ENCODE assay signal across 1 cellular context in genomic region chr12:39442895-39443703, GRCh38.
TF ChIP-seq lines count a peak whose summit lies in the region.

TSS of gene KIF21A (minus strand) at chr12:39443120. CDS start at chr12:39442970, 150 bp downstream.

TF ChIP-seq in K562, 482 proteins besides CTCF, POLR2A, EP300 and RAD21 (continued from another document and continues in another):
- TF ChIP-seq PTRF (tag; IDR thresholded peaks at IDR 0.05) (no peak), SP1 (CRISPR knock-in tag; IDR thresholded peaks at IDR 0.05) (peak; percentile 60; the same call in 1 of the 2 replicates), PRDM10 (IDR thresholded peaks at IDR 0.05; ENCODE audit: partially characterized antibody) (peak; percentile 18), RBM14 (IDR thresholded peaks at IDR 0.05; ENCODE audit: borderline replicate concordance, insufficient read depth, low read depth, low read length) (no peak), ZNF445 (CRISPR knock-in tag; IDR thresholded peaks at IDR 0.05; ENCODE audit: low read depth) (no peak), ZNF133 (CRISPR knock-in tag; IDR thresholded peaks at IDR 0.05) (no peak), PTTG1 (tag; IDR thresholded peaks at IDR 0.05; ENCODE audit: low read depth) (no peak), ZNF384 (IDR thresholded peaks at IDR 0.05; ENCODE audit: low read depth, low read length) (no peak), ZNF778 (CRISPR knock-in tag; IDR thresholded peaks at IDR 0.05) (no peak), CBFA2T2 (conservative IDR thresholded peaks at IDR 0.05) (no peak), FOXK2 (conservative IDR thresholded peaks at IDR 0.05 in 1 of 2, IDR thresholded peaks at IDR 0.05 in 1 of 2; ENCODE audit: low read depth in 2 of 2) (no peak), SMAD1 (IDR thresholded peaks at IDR 0.05; ENCODE audit: low read depth, low read length, partially characterized antibody) (no peak), ZNF511 (CRISPR knock-in tag; IDR thresholded peaks at IDR 0.05) (peak; percentile 55; the same call in 1 of the 2 replicates), RB1 (IDR thresholded peaks at IDR 0.05; ENCODE audit: low read depth) (peak; percentile 92), SMARCE1 (IDR thresholded peaks at IDR 0.05) (no peak), CEBPG (CRISPR knock-in tag; IDR thresholded peaks at IDR 0.05) (no peak), CEBPG (tag; conservative IDR thresholded peaks at IDR 0.05 in 1 of 2, IDR thresholded peaks at IDR 0.05 in 1 of 2) (no peak), HNRNPL (IDR thresholded peaks at IDR 0.05; ENCODE audit: low read depth, low read length) (0 out of 2 replicates have a peak, but pooled peaks have one; percentile 23), POLR2AphosphoS2 (IDR thresholded peaks at IDR 0.05; ENCODE audit: low read length) (no peak), ZNF431 (CRISPR knock-in tag; IDR thresholded peaks at IDR 0.05) (no peak), FOXO4 (CRISPR knock-in tag; IDR thresholded peaks at IDR 0.05) (no peak), FUS (optimal IDR thresholded peaks at IDR 0.05; ENCODE audit: low read depth, low read length) (peak; percentile 87), SMAD2 (IDR thresholded peaks at IDR 0.05; ENCODE audit: low read depth, low read length) (no peak), PREB (CRISPR knock-in tag; IDR thresholded peaks at IDR 0.05) (no peak), TAL1 (IDR thresholded peaks at IDR 0.05) (no peak), HDAC1 (IDR thresholded peaks at IDR 0.05) (no peak), NR2C1 (IDR thresholded peaks at IDR 0.05) (no peak), NR2C1 (tag; IDR thresholded peaks at IDR 0.05) (no peak), U2AF1 (optimal IDR thresholded peaks at IDR 0.05; ENCODE audit: low read depth, low read length) (peak; percentile 38), KLF1 (tag; IDR thresholded peaks at IDR 0.05) (no peak), TGIF2 (CRISPR knock-in tag; IDR thresholded peaks at IDR 0.05) (0 out of 2 replicates have a peak, but pooled peaks have one; percentile 75), NRF1 (conservative IDR thresholded peaks at IDR 0.05 in 1 of 2, IDR thresholded peaks at IDR 0.05 in 1 of 2) (peak in 1 of 2 experiments; percentile 20; a peak in 2 of 4 replicates), SMARCA5 (IDR thresholded peaks at IDR 0.05) (no peak), FOXJ3 (CRISPR knock-in tag; IDR thresholded peaks at IDR 0.05) (no peak), ZNF717 (CRISPR knock-in tag; IDR thresholded peaks at IDR 0.05) (no peak), EP400 (IDR thresholded peaks at IDR 0.05) (no peak), NEUROD1 (IDR thresholded peaks at IDR 0.05; ENCODE audit: borderline replicate concordance, low read depth, low read length, partially characterized antibody) (no peak), ZNF282 (CRISPR knock-in tag; IDR thresholded peaks at IDR 0.05) (no peak), MCM2 (IDR thresholded peaks at IDR 0.05; ENCODE audit: low read depth) (no peak), U2AF2 (optimal IDR thresholded peaks at IDR 0.05; ENCODE audit: low read depth, low read length) (no peak), NELFE (IDR thresholded peaks at IDR 0.05; ENCODE audit: insufficient read depth, insufficient read length) (no peak), CBFB (CRISPR knock-in tag; IDR thresholded peaks at IDR 0.05) (no peak)
- TF ChIP-seq, protein P1, sequence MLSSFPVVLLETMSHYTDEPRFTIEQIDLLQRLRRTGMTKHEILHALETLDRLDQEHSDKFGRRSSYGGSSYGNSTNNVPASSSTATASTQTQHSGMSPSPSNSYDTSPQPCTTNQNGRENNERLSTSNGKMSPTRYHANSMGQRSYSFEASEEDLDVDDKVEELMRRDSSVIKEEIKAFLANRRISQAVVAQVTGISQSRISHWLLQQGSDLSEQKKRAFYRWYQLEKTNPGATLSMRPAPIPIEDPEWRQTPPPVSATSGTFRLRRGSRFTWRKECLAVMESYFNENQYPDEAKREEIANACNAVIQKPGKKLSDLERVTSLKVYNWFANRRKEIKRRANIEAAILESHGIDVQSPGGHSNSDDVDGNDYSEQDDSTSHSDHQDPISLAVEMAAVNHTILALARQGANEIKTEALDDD (IDR thresholded peaks at IDR 0.05) = no peak
- TF ChIP-seq, protein P2, sequence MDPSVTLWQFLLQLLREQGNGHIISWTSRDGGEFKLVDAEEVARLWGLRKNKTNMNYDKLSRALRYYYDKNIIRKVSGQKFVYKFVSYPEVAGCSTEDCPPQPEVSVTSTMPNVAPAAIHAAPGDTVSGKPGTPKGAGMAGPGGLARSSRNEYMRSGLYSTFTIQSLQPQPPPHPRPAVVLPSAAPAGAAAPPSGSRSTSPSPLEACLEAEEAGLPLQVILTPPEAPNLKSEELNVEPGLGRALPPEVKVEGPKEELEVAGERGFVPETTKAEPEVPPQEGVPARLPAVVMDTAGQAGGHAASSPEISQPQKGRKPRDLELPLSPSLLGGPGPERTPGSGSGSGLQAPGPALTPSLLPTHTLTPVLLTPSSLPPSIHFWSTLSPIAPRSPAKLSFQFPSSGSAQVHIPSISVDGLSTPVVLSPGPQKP (CRISPR knock-in tag; IDR thresholded peaks at IDR 0.05) = no peak
- TF ChIP-seq, protein P3, sequence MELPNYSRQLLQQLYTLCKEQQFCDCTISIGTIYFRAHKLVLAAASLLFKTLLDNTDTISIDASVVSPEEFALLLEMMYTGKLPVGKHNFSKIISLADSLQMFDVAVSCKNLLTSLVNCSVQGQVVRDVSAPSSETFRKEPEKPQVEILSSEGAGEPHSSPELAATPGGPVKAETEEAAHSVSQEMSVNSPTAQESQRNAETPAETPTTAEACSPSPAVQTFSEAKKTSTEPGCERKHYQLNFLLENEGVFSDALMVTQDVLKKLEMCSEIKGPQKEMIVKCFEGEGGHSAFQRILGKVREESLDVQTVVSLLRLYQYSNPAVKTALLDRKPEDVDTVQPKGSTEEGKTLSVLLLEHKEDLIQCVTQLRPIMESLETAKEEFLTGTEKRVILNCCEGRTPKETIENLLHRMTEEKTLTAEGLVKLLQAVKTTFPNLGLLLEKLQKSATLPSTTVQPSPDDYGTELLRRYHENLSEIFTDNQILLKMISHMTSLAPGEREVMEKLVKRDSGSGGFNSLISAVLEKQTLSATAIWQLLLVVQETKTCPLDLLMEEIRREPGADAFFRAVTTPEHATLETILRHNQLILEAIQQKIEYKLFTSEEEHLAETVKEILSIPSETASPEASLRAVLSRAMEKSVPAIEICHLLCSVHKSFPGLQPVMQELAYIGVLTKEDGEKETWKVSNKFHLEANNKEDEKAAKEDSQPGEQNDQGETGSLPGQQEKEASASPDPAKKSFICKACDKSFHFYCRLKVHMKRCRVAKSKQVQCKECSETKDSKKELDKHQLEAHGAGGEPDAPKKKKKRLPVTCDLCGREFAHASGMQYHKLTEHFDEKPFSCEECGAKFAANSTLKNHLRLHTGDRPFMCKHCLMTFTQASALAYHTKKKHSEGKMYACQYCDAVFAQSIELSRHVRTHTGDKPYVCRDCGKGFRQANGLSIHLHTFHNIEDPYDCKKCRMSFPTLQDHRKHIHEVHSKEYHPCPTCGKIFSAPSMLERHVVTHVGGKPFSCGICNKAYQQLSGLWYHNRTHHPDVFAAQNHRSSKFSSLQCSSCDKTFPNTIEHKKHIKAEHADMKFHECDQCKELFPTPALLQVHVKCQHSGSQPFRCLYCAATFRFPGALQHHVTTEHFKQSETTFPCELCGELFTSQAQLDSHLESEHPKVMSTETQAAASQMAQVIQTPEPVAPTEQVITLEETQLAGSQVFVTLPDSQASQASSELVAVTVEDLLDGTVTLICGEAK (IDR thresholded peaks at IDR 0.05) = no peak
- TF ChIP-seq, protein P3 (CRISPR knock-in tag; IDR thresholded peaks at IDR 0.05) = no peak
- TF ChIP-seq, protein P4, sequence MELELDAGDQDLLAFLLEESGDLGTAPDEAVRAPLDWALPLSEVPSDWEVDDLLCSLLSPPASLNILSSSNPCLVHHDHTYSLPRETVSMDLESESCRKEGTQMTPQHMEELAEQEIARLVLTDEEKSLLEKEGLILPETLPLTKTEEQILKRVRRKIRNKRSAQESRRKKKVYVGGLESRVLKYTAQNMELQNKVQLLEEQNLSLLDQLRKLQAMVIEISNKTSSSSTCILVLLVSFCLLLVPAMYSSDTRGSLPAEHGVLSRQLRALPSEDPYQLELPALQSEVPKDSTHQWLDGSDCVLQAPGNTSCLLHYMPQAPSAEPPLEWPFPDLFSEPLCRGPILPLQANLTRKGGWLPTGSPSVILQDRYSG (tag; conservative IDR thresholded peaks at IDR 0.05; ENCODE audit: low read depth) = 0 out of 2 replicates have a peak, but pooled peaks have one; percentile 25
- TF ChIP-seq, protein P5, sequence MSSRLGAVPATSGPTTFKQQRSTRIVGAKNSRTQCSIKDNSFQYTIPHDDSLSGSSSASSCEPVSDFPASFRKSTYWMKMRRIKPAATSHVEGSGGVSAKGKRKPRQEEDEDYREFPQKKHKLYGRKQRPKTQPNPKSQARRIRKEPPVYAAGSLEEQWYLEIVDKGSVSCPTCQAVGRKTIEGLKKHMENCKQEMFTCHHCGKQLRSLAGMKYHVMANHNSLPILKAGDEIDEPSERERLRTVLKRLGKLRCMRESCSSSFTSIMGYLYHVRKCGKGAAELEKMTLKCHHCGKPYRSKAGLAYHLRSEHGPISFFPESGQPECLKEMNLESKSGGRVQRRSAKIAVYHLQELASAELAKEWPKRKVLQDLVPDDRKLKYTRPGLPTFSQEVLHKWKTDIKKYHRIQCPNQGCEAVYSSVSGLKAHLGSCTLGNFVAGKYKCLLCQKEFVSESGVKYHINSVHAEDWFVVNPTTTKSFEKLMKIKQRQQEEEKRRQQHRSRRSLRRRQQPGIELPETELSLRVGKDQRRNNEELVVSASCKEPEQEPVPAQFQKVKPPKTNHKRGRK (tag; IDR thresholded peaks at IDR 0.05) = no peak
